ENCODE assay signal across 18 cellular contexts in genomic region chr12:40099423-40099853, GRCh38. TPM values are rescaled to one million over a fixed set of nuclear protein-coding genes. Genes with fewer than 3 reads are reported as not detected.
A peak's percentile ranks its signal among the peaks of the same experiment; 100 is the strongest.
DNase-seq lines count a peak whose midpoint lies in the region; ATAC-seq, FAIRE-seq and TF ChIP-seq lines count a peak whose summit lies in the region.
"Had no signal": no experiment of that assay in that cellular context is flagged by ENCODE, and none has a peak within 500 bp of the region (broad histone marks: within the 10 kb centered on the region; RNA-seq: fewer than 3 reads in every experiment).

No MANE protein-coding gene starts in this region.

- H3K4me1 ChIP-seq in Loucy (ENCODE audit: insufficient read depth, low read length, poor library complexity, severe bottlenecking) (peaks cover 45% of the 10 kb centered on the region), K562 (replicated peaks in 1 of 2; ENCODE audit: control insufficient read depth in 2 of 2, insufficient read depth in 2 of 2, low read length in 2 of 2) (peaks cover 9 to 24% of the 10 kb centered on the region in 2 experiments)
- H3K4me1 ChIP-seq: SJSA1 had no signal

- H3K4me2 ChIP-seq in Loucy (ENCODE audit: low read depth, low read length, poor library complexity, severe bottlenecking) (peak overlapping the region; percentile 92), K562 (ENCODE audit: insufficient read depth, low read length) (peak overlapping the region; percentile 6; the same call in 1 of the 2 replicates)

- ATAC-seq in K562, result peak; percentile 92
- ATAC-seq in left lobe of liver, result peak; percentile 87
- ATAC-seq: activated naive CD4-positive, alpha-beta T cell treated with anti-CD3 and anti-CD28 coated beads, Interleukin-2, amount 50 U/mL, for 72 hours had no signal

- no peaks in the 10 kb centered on the region for H3K9me1 ChIP-seq in K562 (ENCODE audit: control insufficient read depth, insufficient read depth, low read length)

- H2AFZ ChIP-seq in Loucy (ENCODE audit: low read length) (no peak overlapping the region), K562 (ENCODE audit: low read depth, low read length) (peak overlapping the region; percentile 67)

- no peaks in the 10 kb centered on the region for H3F3A ChIP-seq in Loucy (ENCODE audit: low read depth)

- intact Hi-C loops in K562 (cut with micrococcal nuclease), result no loop called here

- no peak for TF ChIP-seq RAD21 in K562 (CRISPR knock-in tag; conservative IDR thresholded peaks at IDR 0.05 in 1 of 2, IDR thresholded peaks at IDR 0.05 in 1 of 2)

- H3K27ac ChIP-seq in K562 (ENCODE audit: extremely low read depth, low read depth, low read length), result peak overlapping the region; percentile 64
- H3K27ac ChIP-seq: esophagus muscularis mucosa, ovary, SJSA1, upper lobe of left lung had no signal

- DNase-seq in Caki2 (ENCODE audit: low read depth) (peak; percentile 88), K562 (ENCODE audit: extremely low read depth in 1 of 4, low spot score in 3 of 4) (peak; percentile 33 to 78 (median 54)), left lobe of liver (ENCODE audit: low spot score) (no peak), H4 (ENCODE audit: low spot score) (no peak), putamen (ENCODE audit: low spot score) (no peak), iPS-NIHi7 (ENCODE audit: extremely low spot score) (no peak), amniotic stem cell (lab: John Stamatoyannopoulos, UW) (no peak)
- DNase-seq: activated CD8-positive, alpha-beta memory T cell treated with anti-CD3 and anti-CD28 coated beads, Interleukin-2, amount 50 U/mL, for 4 hours; DMS79; mesendoderm; NCI-H1436 treated with DMSO at 0.1 percent for 48 hours; ovary; stimulated activated CD8-positive, alpha-beta memory T cell treated with anti-CD3 and anti-CD28 coated beads, Interleukin-4, amount 100 ng/mL, for 48 hours had no signal

- H3K79me2 ChIP-seq in Loucy (ENCODE audit: insufficient read depth, low read length), result peaks cover 70% of the 10 kb centered on the region
- peaks cover 85% of the 10 kb centered on the region for H3K79me2 ChIP-seq in K562 (ENCODE audit: control insufficient read depth, insufficient read depth, low read length)

- peak; percentile 75 for FAIRE-seq in K562 (lab: Jason Lieb, UNC)

- H4K20me1 ChIP-seq in Loucy (ENCODE audit: insufficient read depth, low read length, poor library complexity, severe bottlenecking) (peaks cover 11% of the 10 kb centered on the region), K562 (replicated peaks; ENCODE audit: control insufficient read depth, insufficient read depth, low read length) (peaks cover 3% of the 10 kb centered on the region; the same call in 1 of the 2 replicates)

- no TSS peak for BruUV-seq in K562 (replicated peaks; lab: Mats Ljungman, UMichigan)

- H3K36me3 ChIP-seq in Loucy (ENCODE audit: insufficient read depth, low read length), result no peaks in the 10 kb centered on the region
- H3K36me3 ChIP-seq in K562 (ENCODE audit: control insufficient read depth, insufficient read depth, low read length), result peaks cover 12% of the 10 kb centered on the region; the same call in 2 of the 3 replicates
- H3K36me3 ChIP-seq: esophagus muscularis mucosa, ovary, SJSA1, upper lobe of left lung had no signal

- H3K27me3 ChIP-seq in Loucy (ENCODE audit: insufficient read depth, low read length, poor library complexity, severe bottlenecking) (no peaks in the 10 kb centered on the region), K562 (ENCODE audit: control insufficient read depth in 2 of 2, insufficient read depth in 2 of 2, low read length in 2 of 2) (no peaks in the 10 kb centered on the region)
- H3K27me3 ChIP-seq: esophagus muscularis mucosa, ovary, SJSA1, upper lobe of left lung had no signal

- TF ChIP-seq EP300 in K562 (IDR thresholded peaks at IDR 0.05; ENCODE audit: low read length), result peak; percentile 81

- in situ Hi-C loops in Caki2 (cut with HindIII; ENCODE audit: low pct_unique_long_range_greater_than_20kb, low sequenced_read_pairs) (no loop called here), K562 (cut with MboI) (no loop called here)

- TF ChIP-seq CTCF in Loucy (conservative IDR thresholded peaks at IDR 0.05; ENCODE audit: low read length) (no peak), K562 (IDR thresholded peaks at IDR 0.05 in 2 of 3, conservative IDR thresholded peaks at IDR 0.05 in 1 of 3; ENCODE audit: insufficient read depth in 2 of 3, low read depth in 1 of 3, low read length in 3 of 3) (no peak)

- H3K4me3 ChIP-seq in Loucy (ENCODE audit: low read length, poor library complexity, severe bottlenecking), result peak overlapping the region; percentile 44
- H3K4me3 ChIP-seq in K562, result no peak overlapping the region
- H3K4me3 ChIP-seq: esophagus muscularis mucosa, ovary, SJSA1, upper lobe of left lung had no signal

- H3K9ac ChIP-seq in Loucy (ENCODE audit: low read depth, low read length, poor library complexity, severe bottlenecking) (no peak overlapping the region), K562 (ENCODE audit: insufficient read depth in 1 of 2, low read depth in 2 of 2, low read length in 2 of 2) (peak overlapping the region in 1 of 2 experiments; percentile 57; a peak in 2 of 4 replicates)

- H3K9me3 ChIP-seq in Loucy (ENCODE audit: insufficient read depth, low read depth, low read length) (no peaks in the 10 kb centered on the region), K562 (replicated peaks; ENCODE audit: control insufficient read depth, insufficient read depth, low read depth, low read length) (no peaks in the 10 kb centered on the region; the same call in 1 of the 2 replicates)
- H3K9me3 ChIP-seq: esophagus muscularis mucosa, ovary, SJSA1, upper lobe of left lung had no signal

- POLR2A ChIA-PET in K562 (lab: Yijun Ruan, JAX), result no interaction called here

- no peaks in the 10 kb centered on the region for H3K9me2 ChIP-seq in Loucy (replicated peaks; ENCODE audit: low read depth, low read length)

- WGBS in K562 (ENCODE audit: insufficient coverage, low coverage, missing lambda C conversion rate), result 8% methylated on average over 3 of the region's 3 CpGs

- CTCF ChIA-PET in K562 (lab: Yijun Ruan, JAX; ENCODE audit: low intra/inter-chr PET ratio), result no interaction called here

- no peak for TF ChIP-seq POLR2A in K562 (conservative IDR thresholded peaks at IDR 0.05)

TF ChIP-seq in K562, 482 proteins besides CTCF, POLR2A, EP300 and RAD21 (continues in another document):
- TF ChIP-seq PTRF (tag; IDR thresholded peaks at IDR 0.05) (no peak), RCOR1 (IDR thresholded peaks at IDR 0.05; ENCODE audit: borderline replicate concordance in 1 of 2, low read depth in 2 of 2, low read length in 2 of 2) (peak in 1 of 2 experiments; percentile 70; a peak in 2 of 4 replicates), NUFIP1 (IDR thresholded peaks at IDR 0.05; ENCODE audit: partially characterized antibody) (no peak), CEBPG (CRISPR knock-in tag; IDR thresholded peaks at IDR 0.05) (no peak), CEBPG (tag; conservative IDR thresholded peaks at IDR 0.05 in 1 of 2, IDR thresholded peaks at IDR 0.05 in 1 of 2) (no peak), DIDO1 (tag; IDR thresholded peaks at IDR 0.05; ENCODE audit: low read depth) (no peak), TEAD2 (tag; IDR thresholded peaks at IDR 0.05) (no peak), MXD1 (CRISPR knock-in tag; IDR thresholded peaks at IDR 0.05; ENCODE audit: borderline replicate concordance, poor library complexity, severe bottlenecking) (no peak), TEAD1 (CRISPR knock-in tag; IDR thresholded peaks at IDR 0.05) (no peak), PKNOX1 (IDR thresholded peaks at IDR 0.05) (peak; percentile 96), HNRNPLL (IDR thresholded peaks at IDR 0.05; ENCODE audit: low read depth, low read length, poor library complexity, severe bottlenecking) (peak; percentile 87), ZZZ3 (IDR thresholded peaks at IDR 0.05) (no peak)

RNA-seq across cellular contexts. Expression of gene SLC2A13, which starts 6.4 kb away (rescaled TPM):
- 6.8 and 9.2 TPM in 2 replicates for total RNA-seq in Caki2 (2014; rRNA removed; shearing (Covaris generic); ENCODE audit: low replicate concordance)
- total RNA-seq in K562 (2011; cell fraction: chromatin; rRNA removed; ENCODE audit: low replicate concordance), result 19.3 and 35.8 TPM in 2 replicates
- 13.7 and 20.8 TPM in 2 replicates for total RNA-seq in K562 (2011; cell fraction: nucleolus; rRNA removed)
- 22.1 and 34.1 TPM in 2 replicates for total RNA-seq in K562 (2011; cell fraction: nucleoplasm; rRNA removed)
- total RNA-seq in K562 (2014; rRNA removed) (10.9 and 12.4 TPM in 2 replicates), K562 (2014; rRNA removed; fragmentation: Illumina TruSeq; extraction: Trizol) (10.8 and 11.5 TPM in 2 replicates), K562 (2015; rRNA removed; fragmentation: Illumina TruSeq; extraction: Trizol) (9.9 and 10.7 TPM in 2 replicates), K562 (2021) (9.0 and 10.9 TPM in 2 replicates), left lobe of liver (5.7 TPM)
- polyA plus RNA-seq in K562 (2011; rRNA removed) (5.4 and 9.5 TPM in 2 replicates), K562 (2014; fragmentation: Illumina TruSeq; extraction: Trizol) (4.3 and 4.8 TPM in 2 replicates), K562 (2014; fragmentation: Nextera tagmentation; extraction: Ambion mirVana) (1 to 10 TPM; 1.7 to 1.9 TPM), K562 (2014; rRNA removed) (5.0 and 5.6 TPM in 2 replicates)
- polyA plus RNA-seq in K562 (2011; cell fraction: cytosol; rRNA removed), result 2.2 and 2.8 TPM in 2 replicates
- 13.4 and 16.7 TPM in 2 replicates for polyA plus RNA-seq in K562 (2011; cell fraction: nucleus; rRNA removed)
- 3.0 and 5.5 TPM in 2 replicates for polyA plus RNA-seq in K562 (2012)
- 8.6 and 10.3 TPM in 2 replicates for polyA minus RNA-seq in K562 (2011; rRNA and poly(A)+ RNA removed)
- polyA minus RNA-seq in K562 (2011; cell fraction: cytosol; rRNA and poly(A)+ RNA removed), result 2.0 and 2.2 TPM in 2 replicates
- polyA minus RNA-seq in K562 (2011; cell fraction: nucleus; rRNA and poly(A)+ RNA removed), result 18.3 and 27.3 TPM in 2 replicates
- 3.7 and 3.8 TPM in 2 replicates for total RNA-seq in H4 (2014; rRNA removed; shearing (Covaris generic))

Comparison
In these comparisons a context has a peak if more than half of its experiments do, and no peak if none do; other contexts are left out.
1. DNase-seq: peak in Caki2 (single experiment) and K562 (4 of 4); none in left lobe of liver (single experiment), H4 (single experiment), putamen (single experiment), iPS-NIHi7 (single experiment) and amniotic stem cell (single experiment).